ENCODE assay signal across 1 cellular context in genomic region chr5:130141689-130142320, GRCh38.
TF ChIP-seq lines count a peak whose summit lies in the region.

No MANE protein-coding gene starts in this region.

TF ChIP-seq in SK-N-SH treated with all-trans-retinoic acid at 6 μM for 48 hours, 23 proteins besides CTCF, POLR2A, EP300 and RAD21 (continued from another document):
- TF ChIP-seq POU6F1 (CRISPR knock-in tag; IDR thresholded peaks at IDR 0.05; ENCODE audit: borderline replicate concordance, low read depth), result no peak
